Comparison of ENCODE assay signal across 14 cellular contexts in the genomic region with DNA sequence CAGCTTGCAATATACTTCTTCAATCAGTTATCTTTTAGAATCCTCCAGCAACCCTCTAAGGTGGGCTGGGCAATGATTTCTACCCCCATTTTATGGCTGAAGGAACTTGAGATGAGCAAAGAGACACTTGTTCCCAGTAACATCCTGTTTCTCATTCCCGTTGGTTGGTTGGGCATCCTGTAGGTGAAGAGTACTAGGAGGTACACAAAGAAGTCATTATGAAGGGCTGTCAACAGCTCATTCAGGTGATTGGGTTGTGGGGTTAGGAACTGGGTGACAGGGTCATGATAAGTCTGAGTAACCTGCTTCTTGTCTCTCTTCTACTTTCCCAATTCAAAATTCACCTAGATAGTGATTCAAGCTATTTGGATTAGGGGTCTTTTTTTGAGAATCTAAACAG.
DNase-seq lines count a peak whose midpoint lies in the region; ATAC-seq and TF ChIP-seq lines count a peak whose summit lies in the region.
"Had no signal": no experiment of that assay in that cellular context is flagged by ENCODE, and none has a peak within 500 bp of the region (broad histone marks: within the 10 kb centered on the region; RNA-seq: fewer than 3 reads in every experiment).

No MANE protein-coding gene starts in this region.

- H3K4me3 ChIP-seq in body of pancreas = no peak overlapping the region
- H3K4me3 ChIP-seq: BLaER1 had no signal

- ATAC-seq in stimulated activated effector memory CD8-positive, alpha-beta T cell treated with anti-CD3 and anti-CD28 coated beads, Interleukin-12 subunit alpha, Interleukin-12 subunit beta, amount 100 ng/mL, for 72 hours = no peak
- no peak for ATAC-seq in body of pancreas

- H3K4me1 ChIP-seq in body of pancreas = no peaks in the 10 kb centered on the region
- H3K4me1 ChIP-seq: BLaER1 had no signal

- peaks cover 5% of the 10 kb centered on the region for H3K9me3 Mint-ChIP-seq in activated T-cell treated with anti-CD3 and anti-CD28 coated beads, Interleukin-2, amount 50 U/mL, for 24 hours
- H3K9me3 Mint-ChIP-seq in activated T-helper 2 cell treated with anti-CD3 and anti-CD28 coated beads, Interferon-gamma antibody, Interleukin-2, Interleukin-4, amounts not matched to agents 10 μg/mL and 5 μg/mL and 100 μg/mL, durations not matched to agents 14 hours and 24 hours and 36 hours = peaks cover 14% of the 10 kb centered on the region
- peaks cover 5% of the 10 kb centered on the region for H3K9me3 Mint-ChIP-seq in stimulated activated effector memory CD8-positive, alpha-beta T cell treated with anti-CD3 and anti-CD28 coated beads, Interleukin-12 subunit alpha, Interleukin-12 subunit beta, amount 100 ng/mL, for 72 hours

- peaks cover 49% of the 10 kb centered on the region for H3K4me1 Mint-ChIP-seq in activated T-cell treated with anti-CD3 and anti-CD28 coated beads, Interleukin-2, amount 50 U/mL, for 24 hours (ENCODE audit: low read depth)
- peaks cover 78% of the 10 kb centered on the region for H3K4me1 Mint-ChIP-seq in activated T-helper 2 cell treated with anti-CD3 and anti-CD28 coated beads, Interferon-gamma antibody, Interleukin-2, Interleukin-4, amounts not matched to agents 10 μg/mL and 5 μg/mL and 100 μg/mL, durations not matched to agents 14 hours and 24 hours and 36 hours (ENCODE audit: low read depth)
- H3K4me1 Mint-ChIP-seq in stimulated activated effector memory CD8-positive, alpha-beta T cell treated with anti-CD3 and anti-CD28 coated beads, Interleukin-12 subunit alpha, Interleukin-12 subunit beta, amount 100 ng/mL, for 72 hours = peaks cover 55% of the 10 kb centered on the region

- H3K36me3 ChIP-seq in KOPT-K1 (ENCODE audit: insufficient read depth, low read length) (no peaks in the 10 kb centered on the region), body of pancreas (replicated peaks in 1 of 2; ENCODE audit: insufficient read depth in 1 of 2, low read depth in 2 of 2) (no peaks in the 10 kb centered on the region)
- H3K36me3 ChIP-seq: BLaER1 had no signal

- H3K9me3 ChIP-seq in KOPT-K1 (ENCODE audit: insufficient read depth, low read length, poor library complexity, severe bottlenecking) (peaks cover 7% of the 10 kb centered on the region), body of pancreas (no peaks in the 10 kb centered on the region)
- H3K9me3 ChIP-seq: BLaER1 had no signal

- peak overlapping the region; percentile 97 for H3K27ac ChIP-seq in KOPT-K1 (ENCODE audit: low read depth, low read length, poor library complexity, severe bottlenecking)
- no peak overlapping the region for H3K27ac ChIP-seq in body of pancreas
- H3K27ac ChIP-seq: BLaER1 had no signal

- no peak overlapping the region for H3K4me3 Mint-ChIP-seq in activated T-cell treated with anti-CD3 and anti-CD28 coated beads, Interleukin-2, amount 50 U/mL, for 24 hours
- H3K4me3 Mint-ChIP-seq in activated T-helper 2 cell treated with anti-CD3 and anti-CD28 coated beads, Interferon-gamma antibody, Interleukin-2, Interleukin-4, amounts not matched to agents 10 μg/mL and 5 μg/mL and 100 μg/mL, durations not matched to agents 14 hours and 24 hours and 36 hours (ENCODE audit: low read depth) = no peak overlapping the region
- peak overlapping the region; percentile 36 for H3K4me3 Mint-ChIP-seq in stimulated activated effector memory CD8-positive, alpha-beta T cell treated with anti-CD3 and anti-CD28 coated beads, Interleukin-12 subunit alpha, Interleukin-12 subunit beta, amount 100 ng/mL, for 72 hours

- peak overlapping the region; percentile 60 for H3K27ac Mint-ChIP-seq in activated T-cell treated with anti-CD3 and anti-CD28 coated beads, Interleukin-2, amount 50 U/mL, for 24 hours
- peak overlapping the region; percentile 71 for H3K27ac Mint-ChIP-seq in activated T-helper 2 cell treated with anti-CD3 and anti-CD28 coated beads, Interferon-gamma antibody, Interleukin-2, Interleukin-4, amounts not matched to agents 10 μg/mL and 5 μg/mL and 100 μg/mL, durations not matched to agents 14 hours and 24 hours and 36 hours
- peak overlapping the region; percentile 76 for H3K27ac Mint-ChIP-seq in stimulated activated effector memory CD8-positive, alpha-beta T cell treated with anti-CD3 and anti-CD28 coated beads, Interleukin-12 subunit alpha, Interleukin-12 subunit beta, amount 100 ng/mL, for 72 hours

- WGBS in body of pancreas, 2 donors = 52 to 78% methylated on average over 1 of the region's 1 CpG

- no peak for TF ChIP-seq CTCF in body of pancreas (IDR thresholded peaks at IDR 0.05)

- peaks cover 6% of the 10 kb centered on the region for H3K27me3 Mint-ChIP-seq in activated T-cell treated with anti-CD3 and anti-CD28 coated beads, Interleukin-2, amount 50 U/mL, for 24 hours
- H3K27me3 Mint-ChIP-seq in activated T-helper 2 cell treated with anti-CD3 and anti-CD28 coated beads, Interferon-gamma antibody, Interleukin-2, Interleukin-4, amounts not matched to agents 10 μg/mL and 5 μg/mL and 100 μg/mL, durations not matched to agents 14 hours and 24 hours and 36 hours (ENCODE audit: low read depth) = peaks cover under 1% of the 10 kb centered on the region

- no peaks in the 10 kb centered on the region for H3K27me3 ChIP-seq in body of pancreas
- H3K27me3 ChIP-seq: BLaER1 had no signal

- DNase-seq in activated T-cell treated with anti-CD3 and anti-CD28 coated beads, Interleukin-2, amount 50 U/mL, for 24 hours = no peak
- DNase-seq in activated T-cell treated with anti-CD3 and anti-CD28 coated beads for 4 hours = no peak
- no peak for DNase-seq in activated T-helper 2 cell treated with anti-CD3 and anti-CD28 coated beads, Interferon-gamma antibody, Interleukin-2, Interleukin-4, amounts not matched to agents 10 μg/mL and 5 μg/mL and 100 μg/mL, durations not matched to agents 14 hours and 24 hours and 36 hours (ENCODE audit: low spot score)
- DNase-seq in stimulated activated effector memory CD8-positive, alpha-beta T cell treated with anti-CD3 and anti-CD28 coated beads, Interleukin-12 subunit alpha, Interleukin-12 subunit beta, amount 100 ng/mL, for 72 hours (ENCODE audit: low spot score in 2 of 2) = no peak
- no peak for DNase-seq in body of pancreas
- DNase-seq in globus pallidus (ENCODE audit: low spot score) = no peak
- DNase-seq: MV-4-11, NCI-H1694 treated with DMSO at 0.1 percent for 48 hours, NCI-H2107, NCI-H510A, NCI-H748 treated with DMSO at 0.1 percent for 48 hours, Right ventricle myocardium superior had no signal

- TF ChIP-seq POLR2A in body of pancreas (IDR thresholded peaks at IDR 0.05) = no peak

- no peaks in the 10 kb centered on the region for H3K36me3 Mint-ChIP-seq in activated T-cell treated with anti-CD3 and anti-CD28 coated beads, Interleukin-2, amount 50 U/mL, for 24 hours (ENCODE audit: low read depth)
- H3K36me3 Mint-ChIP-seq in activated T-helper 2 cell treated with anti-CD3 and anti-CD28 coated beads, Interferon-gamma antibody, Interleukin-2, Interleukin-4, amounts not matched to agents 10 μg/mL and 5 μg/mL and 100 μg/mL, durations not matched to agents 14 hours and 24 hours and 36 hours (ENCODE audit: low read depth) = peaks cover 16% of the 10 kb centered on the region
- no peaks in the 10 kb centered on the region for H3K36me3 Mint-ChIP-seq in stimulated activated effector memory CD8-positive, alpha-beta T cell treated with anti-CD3 and anti-CD28 coated beads, Interleukin-12 subunit alpha, Interleukin-12 subunit beta, amount 100 ng/mL, for 72 hours

- intact Hi-C loops in activated T-helper 2 cell treated with anti-CD3 and anti-CD28 coated beads, Interferon-gamma antibody, Interleukin-2, Interleukin-4, amounts not matched to agents 10 μg/mL and 5 μg/mL and 100 μg/mL, durations not matched to agents 14 hours and 24 hours and 36 hours (cut with micrococcal nuclease) = loop anchor here (2.0 to 5.0 kb wide), 2 partner anchors 80 to 378 kb away; a partner anchor contains a TSS
- intact Hi-C loops in body of pancreas (cut with DNase I) = loop anchor here (10.0 kb wide), 1 partner anchor 350 kb away; no protein-coding TSS in a partner anchor
